In genomic region chr10:71401969-71402368, GRCh38 we compare ENCODE assay signal across 29 cellular contexts.
"Had no signal": no experiment of that assay in that cellular context is flagged by ENCODE, and none has a peak within 500 bp of the region (broad histone marks: within the 10 kb centered on the region; RNA-seq: fewer than 3 reads in every experiment).

No MANE protein-coding gene starts in this region.

- DNase-seq: activated CD4-positive, alpha-beta memory T cell treated with anti-CD3 and anti-CD28 coated beads for 36 hours; activated CD4-positive, alpha-beta T cell treated with anti-CD3 and anti-CD28 coated beads for 36 hours; activated CD4-positive, alpha-beta T cell treated with anti-CD3 and anti-CD28 coated beads, Interleukin-2, amount 10 ng/mL, durations not matched to agents 24 days and 14 days; activated CD4-positive, CD25-positive, alpha-beta regulatory T cell; activated CD4-positive, CD25-positive, alpha-beta regulatory T cell treated with anti-CD3 and anti-CD28 coated beads, Interleukin-2, amount 50 U/mL, for 72 hours; activated CD8-positive, alpha-beta T cell treated with anti-CD3 and anti-CD28 coated beads, Interleukin-2, amount 10 ng/mL, durations not matched to agents 7 days and 5 days; activated gamma-delta T cell; activated naive CD4-positive, alpha-beta T cell; activated naive CD4-positive, alpha-beta T cell treated with anti-CD3 and anti-CD28 coated beads, Interleukin-2, amount 10 ng/mL, durations not matched to agents 7 days and 5 days; activated naive CD8-positive, alpha-beta T cell treated with anti-CD3 and anti-CD28 coated beads, Interleukin-2, amount 10 ng/mL, durations not matched to agents 7 days and 5 days; activated T-cell treated with anti-CD3 and anti-CD28 coated beads for 4 hours; activated T-cell treated with anti-CD3 and anti-CD28 coated beads, Interleukin-2, amount 50 U/mL, for 24 hours; activated T-cell treated with anti-CD3 and anti-CD28 coated beads, Interleukin-2, amount 50 U/mL, for 72 hours; central memory CD4-positive, alpha-beta T cell; cerebellar nuclear complex; colonic mucosa; effector CD8-positive, alpha-beta T cell; foreskin fibroblast; T-helper 1 cell; T-helper 17 cell; T1000; WERI-Rb-1 had no signal

- H3K4me1 Mint-ChIP-seq: activated CD4-positive, alpha-beta T cell treated with anti-CD3 and anti-CD28 coated beads, Interleukin-2, amount 10 ng/mL, durations not matched to agents 24 days and 14 days had no signal

- H3K9me3 Mint-ChIP-seq: activated CD4-positive, alpha-beta memory T cell treated with anti-CD3 and anti-CD28 coated beads for 36 hours; activated CD4-positive, alpha-beta T cell treated with anti-CD3 and anti-CD28 coated beads, Interleukin-2, amount 10 ng/mL, durations not matched to agents 24 days and 14 days; activated naive CD4-positive, alpha-beta T cell treated with anti-CD3 and anti-CD28 coated beads, Interleukin-2, amount 10 ng/mL, durations not matched to agents 7 days and 5 days; activated naive CD4-positive, alpha-beta T cell treated with anti-CD3 and anti-CD28 coated beads, Interleukin-2, amount 50 U/mL, for 72 hours; activated naive CD8-positive, alpha-beta T cell treated with anti-CD3 and anti-CD28 coated beads, Interleukin-2, amount 10 ng/mL, durations not matched to agents 7 days and 5 days; activated T-cell treated with anti-CD3 and anti-CD28 coated beads, Interleukin-2, amount 50 U/mL, for 24 hours; activated T-cell treated with anti-CD3 and anti-CD28 coated beads, Interleukin-2, amount 50 U/mL, for 72 hours; T-helper 2 cell treated with Interferon-gamma antibody and Interleukin-4, amounts not matched to agents 5 μg/mL and 100 μg/mL, for 36 hours had no signal

- H3K36me3 ChIP-seq: ascending aorta, breast epithelium, cardiac muscle cell, colonic mucosa had no signal

- ATAC-seq: activated CD4-positive, alpha-beta T cell treated with anti-CD3 and anti-CD28 coated beads for 36 hours; activated CD8-positive, alpha-beta T cell treated with anti-CD3 and anti-CD28 coated beads, Interleukin-2, amount 10 ng/mL, durations not matched to agents 7 days and 5 days; activated naive CD4-positive, alpha-beta T cell treated with anti-CD3 and anti-CD28 coated beads, Interleukin-2, amount 50 U/mL, for 72 hours; activated T-cell treated with anti-CD3 and anti-CD28 coated beads, Interleukin-2, amount 50 U/mL, for 72 hours; esophagus mucosa; T-helper 17 cell had no signal

- H3K9me3 ChIP-seq: ascending aorta, breast epithelium, colonic mucosa had no signal

- H3K36me3 Mint-ChIP-seq: activated CD4-positive, alpha-beta memory T cell treated with anti-CD3 and anti-CD28 coated beads for 36 hours; activated naive CD4-positive, alpha-beta T cell treated with anti-CD3 and anti-CD28 coated beads, Interleukin-2, amount 10 ng/mL, durations not matched to agents 7 days and 5 days; activated naive CD4-positive, alpha-beta T cell treated with anti-CD3 and anti-CD28 coated beads, Interleukin-2, amount 50 U/mL, for 72 hours; activated naive CD8-positive, alpha-beta T cell treated with anti-CD3 and anti-CD28 coated beads, Interleukin-2, amount 10 ng/mL, durations not matched to agents 7 days and 5 days; brain had no signal

- H3K4me1 ChIP-seq: breast epithelium had no signal

- H3K27ac Mint-ChIP-seq: activated CD4-positive, alpha-beta memory T cell treated with anti-CD3 and anti-CD28 coated beads for 36 hours; activated CD4-positive, alpha-beta T cell treated with anti-CD3 and anti-CD28 coated beads for 36 hours; activated CD4-positive, alpha-beta T cell treated with anti-CD3 and anti-CD28 coated beads, Interleukin-2, amount 10 ng/mL, durations not matched to agents 24 days and 14 days; activated CD8-positive, alpha-beta T cell treated with anti-CD3 and anti-CD28 coated beads, Interleukin-2, amount 10 ng/mL, durations not matched to agents 7 days and 5 days; activated naive CD4-positive, alpha-beta T cell treated with anti-CD3 and anti-CD28 coated beads, Interleukin-2, amount 10 ng/mL, durations not matched to agents 7 days and 5 days; activated naive CD4-positive, alpha-beta T cell treated with anti-CD3 and anti-CD28 coated beads, Interleukin-2, amount 50 U/mL, for 72 hours; activated naive CD8-positive, alpha-beta T cell treated with anti-CD3 and anti-CD28 coated beads, Interleukin-2, amount 10 ng/mL, durations not matched to agents 7 days and 5 days; activated T-cell treated with anti-CD3 and anti-CD28 coated beads, Interleukin-2, amount 50 U/mL, for 24 hours; activated T-cell treated with anti-CD3 and anti-CD28 coated beads, Interleukin-2, amount 50 U/mL, for 72 hours; T-helper 17 cell; T-helper 2 cell treated with Interferon-gamma antibody and Interleukin-4, amounts not matched to agents 5 μg/mL and 100 μg/mL, for 36 hours had no signal

- H3K4me3 Mint-ChIP-seq: activated CD4-positive, alpha-beta memory T cell treated with anti-CD3 and anti-CD28 coated beads for 36 hours; activated CD4-positive, alpha-beta T cell treated with anti-CD3 and anti-CD28 coated beads for 36 hours; activated CD4-positive, alpha-beta T cell treated with anti-CD3 and anti-CD28 coated beads, Interleukin-2, amount 10 ng/mL, durations not matched to agents 24 days and 14 days; activated CD8-positive, alpha-beta T cell treated with anti-CD3 and anti-CD28 coated beads, Interleukin-2, amount 10 ng/mL, durations not matched to agents 7 days and 5 days; activated naive CD4-positive, alpha-beta T cell treated with anti-CD3 and anti-CD28 coated beads, Interleukin-2, amount 10 ng/mL, durations not matched to agents 7 days and 5 days; activated naive CD8-positive, alpha-beta T cell treated with anti-CD3 and anti-CD28 coated beads, Interleukin-2, amount 10 ng/mL, durations not matched to agents 7 days and 5 days; activated T-cell treated with anti-CD3 and anti-CD28 coated beads, Interleukin-2, amount 50 U/mL, for 24 hours; activated T-cell treated with anti-CD3 and anti-CD28 coated beads, Interleukin-2, amount 50 U/mL, for 72 hours; T-helper 17 cell; T-helper 2 cell treated with Interferon-gamma antibody and Interleukin-4, amounts not matched to agents 5 μg/mL and 100 μg/mL, for 36 hours had no signal

- H3K4me3 ChIP-seq: ascending aorta, breast epithelium, cardiac muscle cell, colonic mucosa had no signal

- H3K27ac ChIP-seq: ascending aorta, breast epithelium, cardiac muscle cell, colonic mucosa, WERI-Rb-1 had no signal
